In the genomic region with DNA sequence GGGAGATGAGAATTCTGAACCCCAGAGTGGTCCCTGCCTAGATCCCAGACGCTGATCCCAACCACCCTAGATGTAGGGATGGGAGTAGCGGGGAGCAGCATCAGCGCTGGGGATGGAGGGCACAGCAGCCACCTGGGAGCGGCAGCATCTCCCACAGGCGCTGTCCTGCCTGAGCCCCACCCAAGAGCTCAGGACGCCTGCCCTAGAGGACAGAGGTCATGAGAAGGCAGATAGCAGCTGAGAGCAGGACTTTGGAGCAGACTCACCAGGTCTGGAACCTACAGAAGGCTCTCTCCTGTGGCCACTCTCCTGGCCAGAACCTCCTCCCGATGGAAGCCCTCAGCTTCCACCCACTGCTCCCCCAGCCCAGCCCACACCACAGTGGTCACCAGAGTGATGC, we compare ENCODE assay signal across 16 cellular contexts. TPM values are rescaled to one million over a fixed set of nuclear protein-coding genes. Genes with fewer than 3 reads are reported as not detected.
DNase-seq lines count a peak whose midpoint lies in the region; ATAC-seq and TF ChIP-seq lines count a peak whose summit lies in the region.
"Had no signal": no experiment of that assay in that cellular context is flagged by ENCODE, and none has a peak within 500 bp of the region (broad histone marks: within the 10 kb centered on the region; RNA-seq: fewer than 3 reads in every experiment).

No MANE protein-coding gene starts in this region.

- H3K4me3 ChIP-seq in right cardiac atrium (ENCODE audit: low read length) (no peak overlapping the region), esophagus squamous epithelium (no peak overlapping the region), osteoblast (ENCODE audit: insufficient read depth, low read length) (no peak overlapping the region), ascending aorta (no peak overlapping the region)
- H3K4me3 ChIP-seq: ovary, skin epidermis had no signal

- H3K27ac ChIP-seq in right cardiac atrium (ENCODE audit: low read length): peak overlapping the region; percentile 47
- H3K27ac ChIP-seq in esophagus squamous epithelium: peak overlapping the region; percentile 16 to 79 (median 66)
- no peak overlapping the region for H3K27ac ChIP-seq in osteoblast (ENCODE audit: low read depth, low read length)
- no peak overlapping the region for H3K27ac ChIP-seq in ascending aorta
- H3K27ac ChIP-seq: KMS-11, ovary had no signal

- no peak for TF ChIP-seq POLR2A in esophagus squamous epithelium (IDR thresholded peaks at IDR 0.05)

- H4K20me1 ChIP-seq in osteoblast (ENCODE audit: insufficient read depth, low read length): peaks cover 9% of the 10 kb centered on the region

- ATAC-seq in right cardiac atrium (no peak), left ventricle myocardium superior (no peak), HG03280 (IDR thresholded peaks at IDR 0.05; ENCODE audit: unreplicated experiment) (no peak)

- H3K36me3 ChIP-seq in esophagus squamous epithelium (no peaks in the 10 kb centered on the region), osteoblast (ENCODE audit: insufficient read depth, low read length) (no peaks in the 10 kb centered on the region), ascending aorta (no peaks in the 10 kb centered on the region)
- H3K36me3 ChIP-seq: ovary had no signal

- H3K4me1 ChIP-seq in right cardiac atrium (ENCODE audit: control insufficient read depth, insufficient read depth, low read length) (peaks cover 16% of the 10 kb centered on the region), esophagus squamous epithelium (peaks cover 21 to 99% (median 67%) of the 10 kb centered on the region in 3 donors), osteoblast (ENCODE audit: insufficient read depth, low read length) (peaks cover 9% of the 10 kb centered on the region), ascending aorta (peaks cover 0 to 4% of the 10 kb centered on the region in 2 donors)

- TF ChIP-seq CTCF in esophagus squamous epithelium (IDR thresholded peaks at IDR 0.05): no peak
- no peak for TF ChIP-seq CTCF in osteoblast (IDR thresholded peaks at IDR 0.05; ENCODE audit: extremely low read depth, low read depth, low read length)
- no peak for TF ChIP-seq CTCF in ascending aorta (IDR thresholded peaks at IDR 0.05)

- no peak overlapping the region for H3K4me2 ChIP-seq in osteoblast (ENCODE audit: insufficient read depth, low read length)
- H3K4me2 ChIP-seq: KMS-11 had no signal

- peaks cover 41% of the 10 kb centered on the region for H3K79me2 ChIP-seq in osteoblast (ENCODE audit: insufficient read depth, low read length)

- WGBS in right cardiac atrium: 93% methylated on average over 7 of the region's 7 CpGs
- WGBS in esophagus squamous epithelium, 2 donors: 71% methylated on average over 1 of the region's 7 CpGs; no CpG with 5 or more reads in 1 of the 2 donors

- intact Hi-C loops in right cardiac atrium (cut with DNase I): no loop called here
- intact Hi-C loops in left ventricle myocardium superior (cut with micrococcal nuclease): no loop called here
- intact Hi-C loops in esophagus squamous epithelium (cut with DNase I): no loop called here
- intact Hi-C loops in ascending aorta (cut with DNase I): no loop called here

- DNase-seq in right cardiac atrium (peak in 1 of 3 donors; percentile 12), left ventricle myocardium superior (no peak), esophagus squamous epithelium (lab: John Stamatoyannopoulos, UW) (no peak), osteoblast (ENCODE audit: insufficient read length, low spot score, missing footprints) (peak; percentile 72), LoVo (ENCODE audit: low spot score) (no peak), ascending aorta (ENCODE audit: low spot score in 2 of 2) (no peak), NCI-H226 (no peak)
- DNase-seq: ACHN; activated naive CD4-positive, alpha-beta T cell treated with anti-CD3 and anti-CD28 coated beads for 36 hours; CD4-positive, alpha-beta memory T cell; DMS79; NCI-H82; ovary had no signal

- no peak overlapping the region for H2AFZ ChIP-seq in osteoblast (ENCODE audit: low read length)

- H3K9me3 ChIP-seq in right cardiac atrium (ENCODE audit: control insufficient read depth, low read length) (no peaks in the 10 kb centered on the region), esophagus squamous epithelium (no peaks in the 10 kb centered on the region), osteoblast (ENCODE audit: low read depth, low read length) (no peaks in the 10 kb centered on the region), ascending aorta (no peaks in the 10 kb centered on the region)
- H3K9me3 ChIP-seq: ovary had no signal

- H3K27me3 ChIP-seq in right cardiac atrium (ENCODE audit: control insufficient read depth, insufficient read depth): no peaks in the 10 kb centered on the region
- no peaks in the 10 kb centered on the region for H3K27me3 ChIP-seq in esophagus squamous epithelium
- no peaks in the 10 kb centered on the region for H3K27me3 ChIP-seq in osteoblast (ENCODE audit: insufficient read depth, low read length)
- no peaks in the 10 kb centered on the region for H3K27me3 ChIP-seq in ascending aorta
- H3K27me3 ChIP-seq: ovary had no signal

RNA-seq across cellular contexts. Expression of a gene that starts 7.2 kb away (rescaled TPM):
- total RNA-seq in right cardiac atrium (10 to 100 TPM; 21.0 to 23.3 (median 22.0) TPM), left ventricle myocardium superior (49.3 TPM), esophagus squamous epithelium (10 to 100 TPM; 23.4 to 52.0 (median 27.1) TPM), osteoblast (3.2 and 3.6 TPM in 2 replicates), ascending aorta (0.64 TPM)
- polyA plus RNA-seq in right cardiac atrium: 31.5 TPM

RNA-seq across cellular contexts. Expression of a gene that starts 48.2 kb away (rescaled TPM):
- total RNA-seq in right cardiac atrium: 1 to 10 TPM; 1.9 to 3.4 (median 2.5) TPM
- polyA plus RNA-seq in right cardiac atrium: 0.75 TPM
- 1.5 TPM for total RNA-seq in left ventricle myocardium superior
- 1 to 10 TPM in 1 of 4 donors, under 1 TPM in 2, not detected in 1; 0.22 to 1.3 (median 0.59) TPM for total RNA-seq in esophagus squamous epithelium
- total RNA-seq in osteoblast: 11.2 and 12.3 TPM in 2 replicates
- total RNA-seq in ascending aorta: 11.9 TPM
- polyA plus RNA-seq: CD4-positive, alpha-beta memory T cell had no signal

Comparison
In these comparisons a context has a peak if more than half of its experiments do, and no peak if none do; other contexts are left out.
1. H3K27ac ChIP-seq: peak in right cardiac atrium (single experiment) and esophagus squamous epithelium (4 of 4); none in osteoblast (single experiment) and ascending aorta (0 of 2).